ENCODE assay signal across 23 cellular contexts in the genomic region with DNA sequence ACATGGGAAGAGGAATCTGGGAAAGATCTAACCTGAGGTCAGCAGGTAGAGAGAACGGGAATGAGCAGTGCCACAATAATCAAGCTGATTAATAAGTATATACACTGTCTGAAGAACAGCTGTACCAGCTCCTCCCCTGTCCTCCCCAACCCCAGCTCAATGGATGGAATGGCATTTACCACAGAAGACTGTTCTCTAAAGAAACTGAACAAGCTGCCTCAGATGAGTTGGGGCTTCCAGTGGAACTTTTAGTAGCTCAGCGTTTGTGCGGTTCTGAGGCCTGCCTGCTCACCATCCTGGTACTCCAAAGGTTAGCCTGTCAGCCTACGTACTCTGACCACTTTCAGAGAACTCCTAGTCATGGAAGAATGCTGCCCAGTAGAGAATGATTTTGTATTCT.
"Had no signal": no experiment of that assay in that cellular context is flagged by ENCODE, and none has a peak within 500 bp of the region (broad histone marks: within the 10 kb centered on the region; RNA-seq: fewer than 3 reads in every experiment).

No MANE protein-coding gene starts in this region.

- H3K9me3 ChIP-seq: colonic mucosa, esophagus muscularis mucosa, esophagus squamous epithelium, gastrocnemius medialis, gastroesophageal sphincter, heart left ventricle, heart right ventricle had no signal

- DNase-seq: colonic mucosa; cortex of kidney; dermis blood vessel endothelial cell; dorsolateral prefrontal cortex; effector CD4-positive, alpha-beta T cell; effector CD8-positive, alpha-beta T cell; effector memory CD4-positive, alpha-beta T cell; effector memory CD8-positive, alpha-beta T cell; endodermal cell; erythroblast; esophagus squamous epithelium; foreskin fibroblast; foreskin keratinocyte; foreskin melanocyte; gastrocnemius medialis; glutamatergic neuron; head of caudate nucleus; heart left ventricle; heart right ventricle had no signal

- H3K4me1 ChIP-seq: colonic mucosa, foreskin keratinocyte had no signal

- H3K27ac ChIP-seq: colonic mucosa, coronary artery, dorsolateral prefrontal cortex, epithelial cell of prostate, esophagus muscularis mucosa, esophagus squamous epithelium, foreskin keratinocyte, gastrocnemius medialis, gastroesophageal sphincter, heart left ventricle, heart right ventricle had no signal

- H3K4me3 ChIP-seq: colonic mucosa, coronary artery, dorsolateral prefrontal cortex, esophagus muscularis mucosa, esophagus squamous epithelium, gastrocnemius medialis, gastroesophageal sphincter, heart left ventricle, heart right ventricle had no signal

- H3K36me3 ChIP-seq: colonic mucosa, esophagus squamous epithelium, gastrocnemius medialis had no signal

- H3K27me3 ChIP-seq: colonic mucosa, dorsolateral prefrontal cortex, esophagus muscularis mucosa, esophagus squamous epithelium, foreskin keratinocyte, gastrocnemius medialis, gastroesophageal sphincter, heart left ventricle, heart right ventricle had no signal
